In genomic region chr1:230633469-230633868, GRCh38 we compare ENCODE assay signal across 19 cellular contexts. TPM values are rescaled to one million over a fixed set of nuclear protein-coding genes. Genes with fewer than 3 reads are reported as not detected.
DNase-seq lines count a peak whose midpoint lies in the region; ATAC-seq, FAIRE-seq and TF ChIP-seq lines count a peak whose summit lies in the region.
"Had no signal": no experiment of that assay in that cellular context is flagged by ENCODE, and none has a peak within 500 bp of the region (broad histone marks: within the 10 kb centered on the region; RNA-seq: fewer than 3 reads in every experiment).

No MANE protein-coding gene starts in this region.

- H3K4me3 Mint-ChIP-seq in CD8-positive, alpha-beta T cell: no peak overlapping the region
- H3K4me3 Mint-ChIP-seq: CD4-positive, CD25-positive, alpha-beta regulatory T cell; H9; IgD-negative memory B cell had no signal

- TF ChIP-seq CTCF in K562 (IDR thresholded peaks at IDR 0.05 in 2 of 3, conservative IDR thresholded peaks at IDR 0.05 in 1 of 3; ENCODE audit: insufficient read depth in 2 of 3, low read depth in 1 of 3, low read length in 3 of 3): no peak
- TF ChIP-seq CTCF in CD8-positive, alpha-beta T cell (IDR thresholded peaks at IDR 0.05): no peak

- no peak overlapping the region for H3K27ac ChIP-seq in K562 (ENCODE audit: extremely low read depth, low read depth, low read length)
- H3K27ac ChIP-seq in CD8-positive, alpha-beta T cell (ENCODE audit: low read depth, low read length): no peak overlapping the region

- H4K20me1 ChIP-seq in K562 (replicated peaks; ENCODE audit: control insufficient read depth, insufficient read depth, low read length): no peaks in the 10 kb centered on the region

- POLR2A ChIA-PET in K562 (lab: Yijun Ruan, JAX): interaction anchor here (1.0 kb wide), 1 partner anchor 9 kb away, joined by 3 read pairs; no protein-coding TSS in a partner anchor
- POLR2A ChIA-PET in CD8-positive, alpha-beta T cell (lab: Charles Lee): no interaction called here

- no peak overlapping the region for H3K27ac Mint-ChIP-seq in CD8-positive, alpha-beta T cell
- H3K27ac Mint-ChIP-seq: CD4-positive, CD25-positive, alpha-beta regulatory T cell; H9; IgD-negative memory B cell had no signal

- H3K4me1 ChIP-seq in K562 (replicated peaks in 1 of 2; ENCODE audit: control insufficient read depth in 2 of 2, insufficient read depth in 2 of 2, low read length in 2 of 2): no peaks in the 10 kb centered on the region
- no peaks in the 10 kb centered on the region for H3K4me1 ChIP-seq in CD8-positive, alpha-beta T cell (ENCODE audit: insufficient read depth, low read length)

- no peak overlapping the region for H2AFZ ChIP-seq in K562 (ENCODE audit: low read depth, low read length)

- CTCF ChIA-PET in K562 (lab: Yijun Ruan, JAX; ENCODE audit: low intra/inter-chr PET ratio): no interaction called here
- CTCF ChIA-PET in CD8-positive, alpha-beta T cell (lab: Charles Lee): interaction anchor here (0.6 kb wide), 1 partner anchor 11 kb away, joined by 4 read pairs; no protein-coding TSS in a partner anchor

- in situ Hi-C loops in K562 (cut with MboI): no loop called here

- ATAC-seq in HG02571 (IDR thresholded peaks at IDR 0.05; ENCODE audit: unreplicated experiment) (peak; percentile 54), K562 (no peak), GM19035 (IDR thresholded peaks at IDR 0.05; ENCODE audit: unreplicated experiment) (no peak)
- no peak for ATAC-seq in CD8-positive, alpha-beta T cell

- no peaks in the 10 kb centered on the region for H3K9me1 ChIP-seq in K562 (ENCODE audit: control insufficient read depth, insufficient read depth, low read length)

- no peak for TF ChIP-seq RAD21 in K562 (CRISPR knock-in tag; conservative IDR thresholded peaks at IDR 0.05 in 1 of 2, IDR thresholded peaks at IDR 0.05 in 1 of 2)

- H3K9ac ChIP-seq in K562 (ENCODE audit: insufficient read depth in 1 of 2, low read depth in 2 of 2, low read length in 2 of 2): no peak overlapping the region

- no peaks in the 10 kb centered on the region for H3K4me1 Mint-ChIP-seq in CD8-positive, alpha-beta T cell (ENCODE audit: low read depth)
- H3K4me1 Mint-ChIP-seq: CD4-positive, CD25-positive, alpha-beta regulatory T cell; IgD-negative memory B cell had no signal

- peaks cover 19% of the 10 kb centered on the region for H3K27me3 Mint-ChIP-seq in CD8-positive, alpha-beta T cell (ENCODE audit: low read depth)

- peaks cover 4 to 7% of the 10 kb centered on the region in 2 experiments; a peak in 4 of 5 replicates for H3K27me3 ChIP-seq in K562 (ENCODE audit: control insufficient read depth in 2 of 2, insufficient read depth in 2 of 2, low read length in 2 of 2)
- no peaks in the 10 kb centered on the region for H3K27me3 ChIP-seq in CD8-positive, alpha-beta T cell (ENCODE audit: insufficient read depth, low read length)

- H3K9me3 Mint-ChIP-seq in CD8-positive, alpha-beta T cell: no peaks in the 10 kb centered on the region
- H3K9me3 Mint-ChIP-seq: CD4-positive, CD25-positive, alpha-beta regulatory T cell; H9; IgD-negative memory B cell had no signal

- H3K79me2 ChIP-seq in K562 (ENCODE audit: control insufficient read depth, insufficient read depth, low read length): no peaks in the 10 kb centered on the region

- BruUV-seq in K562 (replicated peaks; lab: Mats Ljungman, UMichigan): no TSS peak

- no peak for FAIRE-seq in K562 (lab: Jason Lieb, UNC)

- H3K4me2 ChIP-seq in K562 (ENCODE audit: insufficient read depth, low read length): no peak overlapping the region

- H3K36me3 ChIP-seq in K562 (ENCODE audit: control insufficient read depth, insufficient read depth, low read length): no peaks in the 10 kb centered on the region
- no peaks in the 10 kb centered on the region for H3K36me3 ChIP-seq in CD8-positive, alpha-beta T cell (ENCODE audit: insufficient read depth, low read length)

- 0% methylated on average over 2 of the region's 2 CpGs for WGBS in K562 (ENCODE audit: insufficient coverage, low coverage, missing lambda C conversion rate)

- DNase-seq in COLO829 (ENCODE audit: low spot score) (peak; percentile 48), NCI-H82 treated with DMSO at 0.1 percent for 48 hours (lab: John Stamatoyannopoulos, UW; ENCODE audit: unreplicated experiment) (peak; percentile 43), K562 (ENCODE audit: extremely low read depth in 1 of 4, low spot score in 3 of 4) (no peak), NCI-H526 (lab: John Stamatoyannopoulos, UW) (no peak), HT-29 (ENCODE audit: low spot score) (no peak)
- DNase-seq in CD8-positive, alpha-beta T cell: no peak
- DNase-seq: AML-193; CD4-positive, CD25-positive, alpha-beta regulatory T cell; DND-41; GDM1; H9; NCI-H1092 treated with DMSO at 0.1 percent for 48 hours; NCI-H187; NCI-H510A; Right ventricle myocardium superior; T-helper 2 cell had no signal

- no peaks in the 10 kb centered on the region for H3K36me3 Mint-ChIP-seq in CD8-positive, alpha-beta T cell
- H3K36me3 Mint-ChIP-seq: CD4-positive, CD25-positive, alpha-beta regulatory T cell; IgD-negative memory B cell had no signal

- no peak for TF ChIP-seq EP300 in K562 (IDR thresholded peaks at IDR 0.05; ENCODE audit: low read length)

- H3K9me3 ChIP-seq in K562 (replicated peaks; ENCODE audit: control insufficient read depth, insufficient read depth, low read depth, low read length): no peaks in the 10 kb centered on the region
- H3K9me3 ChIP-seq in CD8-positive, alpha-beta T cell (ENCODE audit: low read length): no peaks in the 10 kb centered on the region

- no peak overlapping the region for H3K4me3 ChIP-seq in K562
- no peak overlapping the region for H3K4me3 ChIP-seq in CD8-positive, alpha-beta T cell (ENCODE audit: low read depth, low read length)

- no peak for TF ChIP-seq POLR2A in K562 (conservative IDR thresholded peaks at IDR 0.05)

- intact Hi-C loops in K562 (cut with micrococcal nuclease): loop anchor here (5.0 kb wide), 3 partner anchors 164 to 384 kb away; no protein-coding TSS in a partner anchor
- intact Hi-C loops in CD8-positive, alpha-beta T cell (cut with DNase I, micrococcal nuclease): no loop called here

TF ChIP-seq in K562, 482 proteins besides CTCF, POLR2A, EP300 and RAD21:
- peak; percentile 93 for TF ChIP-seq ESRRA (IDR thresholded peaks at IDR 0.05; ENCODE audit: borderline replicate concordance, low read depth)
- TF ChIP-seq KAT2B (IDR thresholded peaks at IDR 0.05; ENCODE audit: low read depth, low read length): no peak
- TF ChIP-seq MEIS2 (IDR thresholded peaks at IDR 0.05; ENCODE audit: partially characterized antibody): peak; percentile 66

RNA-seq across cellular contexts. Expression of gene COG2, which starts 8.8 kb away (rescaled TPM):
- total RNA-seq in K562 (2011; cell fraction: chromatin; rRNA removed; ENCODE audit: low replicate concordance): 23.5 and 49.3 TPM in 2 replicates
- total RNA-seq in K562 (2011; cell fraction: nucleolus; rRNA removed): 14.7 and 17.4 TPM in 2 replicates
- 22.7 and 32.1 TPM in 2 replicates for total RNA-seq in K562 (2011; cell fraction: nucleoplasm; rRNA removed)
- 40.2 and 51.7 TPM in 2 replicates for total RNA-seq in K562 (2014; rRNA removed)
- 33.3 and 36.7 TPM in 2 replicates for total RNA-seq in K562 (2014; rRNA removed; fragmentation: Illumina TruSeq; extraction: Trizol)
- total RNA-seq in K562 (2015; rRNA removed; fragmentation: Illumina TruSeq; extraction: Trizol): 33.5 and 34.8 TPM in 2 replicates
- 36.2 and 43.9 TPM in 2 replicates for total RNA-seq in K562 (2021)
- polyA plus RNA-seq in K562 (2011; rRNA removed): 21.8 and 24.0 TPM in 2 replicates
- 9.3 and 11.5 TPM in 2 replicates for polyA plus RNA-seq in K562 (2011; cell fraction: cytosol; rRNA removed)
- polyA plus RNA-seq in K562 (2011; cell fraction: nucleus; rRNA removed): 35.5 and 37.9 TPM in 2 replicates
- polyA plus RNA-seq in K562 (2012): 18.1 and 20.6 TPM in 2 replicates
- polyA plus RNA-seq in K562 (2014; fragmentation: Illumina TruSeq; extraction: Trizol): 31.3 and 33.5 TPM in 2 replicates
- polyA plus RNA-seq in K562 (2014; fragmentation: Nextera tagmentation; extraction: Ambion mirVana): 10 to 100 TPM; 22.0 to 31.3 TPM
- polyA plus RNA-seq in K562 (2014; rRNA removed): 26.8 and 30.9 TPM in 2 replicates
- polyA minus RNA-seq in K562 (2011; rRNA and poly(A)+ RNA removed): 33.3 and 34.4 TPM in 2 replicates
- 14.9 and 15.0 TPM in 2 replicates for polyA minus RNA-seq in K562 (2011; cell fraction: cytosol; rRNA and poly(A)+ RNA removed)
- polyA minus RNA-seq in K562 (2011; cell fraction: nucleus; rRNA and poly(A)+ RNA removed): 17.6 and 32.9 TPM in 2 replicates
- 10 to 100 TPM; 20.1 to 25.7 TPM for total RNA-seq in CD8-positive, alpha-beta T cell
- total RNA-seq in HT-29 (2014; rRNA removed; shearing (Covaris generic)): 15.8 and 18.6 TPM in 2 replicates

Comparison
In these comparisons a context has a peak if more than half of its experiments do, and no peak if none do; other contexts are left out.
1. DNase-seq: peak in COLO829 (single experiment) and NCI-H82 treated with DMSO at 0.1 percent for 48 hours (single experiment); none in K562 (0 of 4), CD8-positive, alpha-beta T cell (0 of 7), NCI-H526 (0 of 2) and HT-29 (single experiment).